ENCODE assay signal across 8 cellular contexts in genomic region chr6:13395272-13396237, GRCh38.
DNase-seq lines count a peak whose midpoint lies in the region; ATAC-seq and TF ChIP-seq lines count a peak whose summit lies in the region.

No MANE protein-coding gene starts in this region.

- H3K4me1 Mint-ChIP-seq in HFFc6 (ENCODE audit: low read depth), result peaks cover 18% of the 10 kb centered on the region

- H3K36me3 ChIP-seq in MM.1S (replicated peaks; ENCODE audit: insufficient read depth, low read length), result no peaks in the 10 kb centered on the region

- H3K27me3 Mint-ChIP-seq in HFFc6 (ENCODE audit: insufficient read depth), result no peaks in the 10 kb centered on the region

- no peaks in the 10 kb centered on the region for H3K9me3 Mint-ChIP-seq in HFFc6

- no peak overlapping the region for H3K4me3 Mint-ChIP-seq in HFFc6

- no peak overlapping the region for H3K9ac ChIP-seq in MM.1S (ENCODE audit: low read length)

- no peaks in the 10 kb centered on the region for H3F3A ChIP-seq in MM.1S (ENCODE audit: insufficient read depth, low read length)

- no peaks in the 10 kb centered on the region for H3K27me3 ChIP-seq in MM.1S (replicated peaks; ENCODE audit: insufficient read depth, low read length)

- DNase-seq in AG09319 (ENCODE audit: extremely low read depth, low read depth) (peak; percentile 50), HFFc6 (peak; percentile 59), RKO (ENCODE audit: low spot score) (peak; percentile 8), fibroblast of mammary gland (ENCODE audit: low read depth) (peak; percentile 80), omental fat pad (ENCODE audit: low spot score) (peak; percentile 71), T1000 (lab: John Stamatoyannopoulos, UW) (no peak), MM.1S (no peak)
- no peak for DNase-seq in stimulated activated CD4-positive, alpha-beta T cell treated with anti-CD3 and anti-CD28 coated beads, Interleukin-1b, Interleukin-23, amount 100 ng/mL, for 48 hours

- H2AFZ ChIP-seq in MM.1S (ENCODE audit: low read length), result no peak overlapping the region

- H3K36me3 Mint-ChIP-seq in HFFc6 (ENCODE audit: low read depth), result no peaks in the 10 kb centered on the region

- TF ChIP-seq CTCF in AG09319 (IDR thresholded peaks at IDR 0.05; ENCODE audit: low read depth, low read length), result no peak
- TF ChIP-seq CTCF in HFFc6 (IDR thresholded peaks at IDR 0.05), result no peak
- TF ChIP-seq CTCF in fibroblast of mammary gland (conservative IDR thresholded peaks at IDR 0.05; ENCODE audit: control insufficient read depth, insufficient read depth, low read depth, low read length), result no peak
- TF ChIP-seq CTCF in omental fat pad (IDR thresholded peaks at IDR 0.05), result no peak
- TF ChIP-seq CTCF in MM.1S (IDR thresholded peaks at IDR 0.05; ENCODE audit: low read length), result no peak

- H3K27ac Mint-ChIP-seq in HFFc6, result peak overlapping the region; percentile 65

- no peaks in the 10 kb centered on the region for H4K20me1 ChIP-seq in MM.1S (ENCODE audit: insufficient read depth, low read length)

- peaks cover 19% of the 10 kb centered on the region for H3K4me1 ChIP-seq in MM.1S (ENCODE audit: low read length)

- H3K4me2 ChIP-seq in MM.1S (ENCODE audit: low read depth, low read length), result no peak overlapping the region

- H3K79me2 ChIP-seq in MM.1S (ENCODE audit: low read length), result no peaks in the 10 kb centered on the region

- H3K4me3 ChIP-seq in fibroblast of mammary gland (ENCODE audit: control insufficient read depth, low read depth, low read length) (no peak overlapping the region), MM.1S (ENCODE audit: low read length) (no peak overlapping the region)

- H3K9me2 ChIP-seq in MM.1S (replicated peaks; ENCODE audit: insufficient read depth, low read length), result no peaks in the 10 kb centered on the region

- H3K9me3 ChIP-seq in MM.1S (replicated peaks; ENCODE audit: insufficient read depth, low read length), result no peaks in the 10 kb centered on the region

- peak; percentile 42 for ATAC-seq in omental fat pad (ENCODE audit: low FRiP score)

- no peak overlapping the region for H3K27ac ChIP-seq in MM.1S (ENCODE audit: low read length)

Comparison
In these comparisons a context has a peak if more than half of its experiments do, and no peak if none do; other contexts are left out.
1. DNase-seq: peak in AG09319 (single experiment), HFFc6 (single experiment), RKO (single experiment), fibroblast of mammary gland (single experiment) and omental fat pad (single experiment); none in T1000 (single experiment), stimulated activated CD4-positive, alpha-beta T cell treated with anti-CD3 and anti-CD28 coated beads, Interleukin-1b, Interleukin-23, amount 100 ng/mL, for 48 hours (single experiment) and MM.1S (single experiment).